ENCODE assay signal across 1 cellular context in genomic region chr13:24630851-24631341, GRCh38.
A peak's percentile ranks its signal among the peaks of the same experiment; 100 is the strongest.
TF ChIP-seq lines count a peak whose summit lies in the region.

No MANE protein-coding gene starts in this region.

TF ChIP-seq in GM12878, 131 proteins besides CTCF, POLR2A, EP300 and RAD21 (continued from another document):
- TF ChIP-seq ZNF687 (IDR thresholded peaks at IDR 0.05): peak; percentile 83
- no peak for TF ChIP-seq NR2F1 (conservative IDR thresholded peaks at IDR 0.05)
- no peak for TF ChIP-seq POLR2AphosphoS5 (IDR thresholded peaks at IDR 0.05; ENCODE audit: low read length)
- no peak for TF ChIP-seq HDAC6 (IDR thresholded peaks at IDR 0.05; ENCODE audit: unreplicated experiment)
- no peak for TF ChIP-seq MTA2 (IDR thresholded peaks at IDR 0.05; ENCODE audit: low read depth)
- TF ChIP-seq MEF2B (IDR thresholded peaks at IDR 0.05; ENCODE audit: partially characterized antibody, poor library complexity, severe bottlenecking): no peak
- TF ChIP-seq WRNIP1 (IDR thresholded peaks at IDR 0.05; ENCODE audit: borderline replicate concordance, low read depth, low read length): no peak
- no peak for TF ChIP-seq TBL1XR1 (IDR thresholded peaks at IDR 0.05; ENCODE audit: low read depth, low read length)
- no peak for TF ChIP-seq E4F1 (IDR thresholded peaks at IDR 0.05; ENCODE audit: borderline replicate concordance, partially characterized antibody)
- TF ChIP-seq PBX3 (IDR thresholded peaks at IDR 0.05; ENCODE audit: insufficient replicate concordance, low read depth, low read length): peak; percentile 21
- peak; percentile 46; the same call in 1 of the 2 replicates for TF ChIP-seq RUNX3 (IDR thresholded peaks at IDR 0.05; ENCODE audit: low read length)
- no peak for TF ChIP-seq POU2F2 (IDR thresholded peaks at IDR 0.05; ENCODE audit: borderline replicate concordance, low read depth, low read length)
- TF ChIP-seq ZNF592 (IDR thresholded peaks at IDR 0.05): peak; percentile 64; the same call in 1 of the 2 replicates
- no peak for TF ChIP-seq YY1 (IDR thresholded peaks at IDR 0.05; ENCODE audit: low read depth, low read length)
- no peak for TF ChIP-seq NKRF (conservative IDR thresholded peaks at IDR 0.05)
